Comparison of ENCODE assay signal across 16 cellular contexts in genomic region chr3:175088981-175089380, GRCh38.
DNase-seq lines count a peak whose midpoint lies in the region; ATAC-seq and TF ChIP-seq lines count a peak whose summit lies in the region.
"Had no signal": no experiment of that assay in that cellular context is flagged by ENCODE, and none has a peak within 500 bp of the region (broad histone marks: within the 10 kb centered on the region; RNA-seq: fewer than 3 reads in every experiment).

No MANE protein-coding gene starts in this region.

- H3K4me3 Mint-ChIP-seq in GM23338 (no peak overlapping the region), glutamatergic neuron (ENCODE audit: unreplicated experiment) (no peak overlapping the region), osteocyte (ENCODE audit: unreplicated experiment) (no peak overlapping the region)
- H3K4me3 Mint-ChIP-seq: CD8-positive, alpha-beta memory T cell; HFFc6 had no signal

- H3K4me1 Mint-ChIP-seq in GM23338 (no peaks in the 10 kb centered on the region), glutamatergic neuron (ENCODE audit: low read depth, unreplicated experiment) (peaks cover 17% of the 10 kb centered on the region), osteocyte (ENCODE audit: unreplicated experiment) (peaks cover 1% of the 10 kb centered on the region)
- H3K4me1 Mint-ChIP-seq: CD8-positive, alpha-beta memory T cell had no signal

- no peaks in the 10 kb centered on the region for H3K36me3 ChIP-seq in GM23338 (ENCODE audit: insufficient read depth)
- H3K36me3 ChIP-seq: BLaER1 had no signal

- H3K4me1 ChIP-seq in GM23338 (ENCODE audit: insufficient read depth), result no peaks in the 10 kb centered on the region
- H3K4me1 ChIP-seq: A549, BLaER1, Caco-2 had no signal

- H3K4me2 ChIP-seq in GM23338, result no peak overlapping the region
- H3K4me2 ChIP-seq: A549, BLaER1 had no signal

- H3K27me3 Mint-ChIP-seq in GM23338 (ENCODE audit: insufficient read depth, low read depth, poor library complexity), result no peaks in the 10 kb centered on the region
- H3K27me3 Mint-ChIP-seq in glutamatergic neuron (ENCODE audit: unreplicated experiment), result peaks cover 2% of the 10 kb centered on the region
- H3K27me3 Mint-ChIP-seq in osteocyte (ENCODE audit: unreplicated experiment), result no peaks in the 10 kb centered on the region

- H3K36me3 Mint-ChIP-seq in GM23338 (ENCODE audit: low read depth) (no peaks in the 10 kb centered on the region), glutamatergic neuron (ENCODE audit: unreplicated experiment) (no peaks in the 10 kb centered on the region), osteocyte (ENCODE audit: unreplicated experiment) (peaks cover 2% of the 10 kb centered on the region)
- H3K36me3 Mint-ChIP-seq: CD8-positive, alpha-beta memory T cell had no signal

- no peak overlapping the region for H3K27ac ChIP-seq in GM23338 (ENCODE audit: low read depth)
- H3K27ac ChIP-seq: A549, BLaER1 had no signal

- H3K9me3 Mint-ChIP-seq in GM23338 (no peaks in the 10 kb centered on the region), glutamatergic neuron (ENCODE audit: unreplicated experiment) (no peaks in the 10 kb centered on the region), osteocyte (ENCODE audit: unreplicated experiment) (no peaks in the 10 kb centered on the region)
- H3K9me3 Mint-ChIP-seq: HFFc6 had no signal

- no peak overlapping the region for H3K4me3 ChIP-seq in GM23338
- H3K4me3 ChIP-seq: A549, BLaER1 had no signal

- DNase-seq in GM23338 (ENCODE audit: low spot score) (no peak), NCI-H446 treated with DMSO at 0.1 percent for 48 hours (lab: John Stamatoyannopoulos, UW) (peak; percentile 80), glutamatergic neuron (no peak), retina (peak; percentile 25), osteocyte (ENCODE audit: extremely low spot score, unreplicated experiment) (no peak)
- DNase-seq: AML-193; Caco-2; CD8-positive, alpha-beta memory T cell; DND-41; GF-D8; HCEC 1CT; HFFc6 had no signal

- H3K79me2 ChIP-seq in GM23338 (replicated peaks; ENCODE audit: insufficient read depth), result no peaks in the 10 kb centered on the region

- H2AFZ ChIP-seq in GM23338, result peak overlapping the region; percentile 50; the same call in 1 of the 2 replicates

- H3F3A ChIP-seq in GM23338 (replicated peaks; ENCODE audit: low read depth), result no peaks in the 10 kb centered on the region

- ATAC-seq in GM23338 (no peak), esophagus mucosa (no peak), HG03520 (IDR thresholded peaks at IDR 0.05; ENCODE audit: unreplicated experiment) (no peak)
- ATAC-seq: A549 had no signal

- no peak overlapping the region for H3K27ac Mint-ChIP-seq in GM23338
- H3K27ac Mint-ChIP-seq in glutamatergic neuron (ENCODE audit: unreplicated experiment), result peak overlapping the region; percentile 63
- no peak overlapping the region for H3K27ac Mint-ChIP-seq in osteocyte (ENCODE audit: unreplicated experiment)
- H3K27ac Mint-ChIP-seq: CD8-positive, alpha-beta memory T cell; HFFc6 had no signal

- TF ChIP-seq CTCF in GM23338 (conservative IDR thresholded peaks at IDR 0.05; ENCODE audit: low read depth in 2 of 2) (no peak), glutamatergic neuron (IDR thresholded peaks at IDR 0.05; ENCODE audit: partially characterized antibody, unreplicated experiment) (no peak), osteocyte (IDR thresholded peaks at IDR 0.05) (no peak)

- H4K20me1 ChIP-seq in GM23338 (replicated peaks; ENCODE audit: insufficient read depth), result no peaks in the 10 kb centered on the region
- H4K20me1 ChIP-seq: BLaER1 had no signal

- no peaks in the 10 kb centered on the region for H3K9me2 ChIP-seq in GM23338 (ENCODE audit: insufficient read depth)

- H3K27me3 ChIP-seq in GM23338 (ENCODE audit: insufficient read depth), result no peaks in the 10 kb centered on the region
- H3K27me3 ChIP-seq: BLaER1 had no signal

TF ChIP-seq in GM23338, 12 proteins besides CTCF, POLR2A, EP300 and RAD21 (continues in another document):
- TF ChIP-seq CREB1 (CRISPR knock-in tag; IDR thresholded peaks at IDR 0.05; ENCODE audit: low read depth) (no peak), ZNF114 (CRISPR knock-in tag; IDR thresholded peaks at IDR 0.05) (no peak), JUNB (IDR thresholded peaks at IDR 0.05; ENCODE audit: unreplicated experiment) (no peak), STAT1 (IDR thresholded peaks at IDR 0.05; ENCODE audit: unreplicated experiment) (no peak), ZNF462 (CRISPR knock-in tag; IDR thresholded peaks at IDR 0.05) (no peak), EZH2phosphoT487 (IDR thresholded peaks at IDR 0.05; ENCODE audit: unreplicated experiment) (no peak), NANOG (IDR thresholded peaks at IDR 0.05; ENCODE audit: borderline replicate concordance) (no peak)

Comparison
In these comparisons a context has a peak if more than half of its experiments do, and no peak if none do; other contexts are left out.
1. DNase-seq: peak in NCI-H446 treated with DMSO at 0.1 percent for 48 hours (single experiment) and retina (single experiment); none in GM23338 (single experiment), glutamatergic neuron (single experiment) and osteocyte (single experiment).